26 cellular contexts compared by ENCODE assay signal in genomic region chr1:48187969-48188563, GRCh38. TPM values are rescaled to one million over a fixed set of nuclear protein-coding genes. Genes with fewer than 3 reads are reported as not detected.
"Had no signal": no experiment of that assay in that cellular context is flagged by ENCODE, and none has a peak within 500 bp of the region (broad histone marks: within the 10 kb centered on the region; RNA-seq: fewer than 3 reads in every experiment).

No MANE protein-coding gene starts in this region.

- H3K27ac ChIP-seq: RWPE1 had no signal

- H3K4me3 Mint-ChIP-seq: T-cell; T-helper 1 cell treated with Interleukin-12 subunit alpha and Interleukin-12 subunit beta and Interleukin-4 antibody, amounts not matched to agents 30 μg/mL and 1 μg/mL, for 36 hours had no signal

- H3K4me3 ChIP-seq: MG63 had no signal

- DNase-seq: KBM-7, MG63, NCI-H1092, NCI-H1105 treated with DMSO at 0.1 percent for 48 hours, NCI-H1417 treated with DMSO at 0.1 percent for 48 hours, NCI-H146, NCI-H1694 treated with DMSO at 0.1 percent for 48 hours, NCI-H1930, NCI-H2081, NCI-H2171, NCI-H226, NCI-H446, NCI-H510A, NCI-H524 treated with DMSO at 0.1 percent for 48 hours, NCI-H69, NCI-H774, PC-3, SHP77, SK-N-SH, SW 1271, T-cell had no signal

- ATAC-seq: Panc1, PC-3, T-cell had no signal

- H3K9ac ChIP-seq: SK-N-SH had no signal

- H3K4me2 ChIP-seq: SK-N-SH had no signal

- H3K36me3 ChIP-seq: MG63 had no signal

- H3K27ac Mint-ChIP-seq: IgD-negative memory B cell; T-cell; T-helper 1 cell treated with Interleukin-12 subunit alpha and Interleukin-12 subunit beta and Interleukin-4 antibody, amounts not matched to agents 30 μg/mL and 1 μg/mL, for 36 hours had no signal

- H3K4me1 Mint-ChIP-seq: IgD-negative memory B cell, T-cell had no signal

- H3K27me3 ChIP-seq: MG63 had no signal

- H3K36me3 Mint-ChIP-seq: IgD-negative memory B cell, T-cell had no signal

RNA-seq across cellular contexts. Expression of gene SLC5A9, which starts 34.5 kb away (rescaled TPM):
- total RNA-seq: HT1080, PC-3, T-cell had no signal
- polyA plus RNA-seq: IgD-negative memory B cell, SK-N-SH had no signal
